ENCODE assay signal across 21 cellular contexts in genomic region chr11:33045551-33046255, GRCh38. TPM values are rescaled to one million over a fixed set of nuclear protein-coding genes. Genes with fewer than 3 reads are reported as not detected.
DNase-seq lines count a peak whose midpoint lies in the region; ATAC-seq and TF ChIP-seq lines count a peak whose summit lies in the region.
"Had no signal": no experiment of that assay in that cellular context is flagged by ENCODE, and none has a peak within 500 bp of the region (broad histone marks: within the 10 kb centered on the region; RNA-seq: fewer than 3 reads in every experiment).

No MANE protein-coding gene starts in this region.

- no peaks in the 10 kb centered on the region for H3K36me3 ChIP-seq in HCT116 (ENCODE audit: control insufficient read depth in 1 of 2, insufficient read depth in 2 of 2, low read length in 2 of 2)
- H3K36me3 ChIP-seq: thoracic aorta had no signal

- H3K27ac Mint-ChIP-seq in endothelial cell (ENCODE audit: unreplicated experiment) = no peak overlapping the region
- H3K27ac Mint-ChIP-seq in activated T-helper 17 cell treated with anti-CD3 and anti-CD28 coated beads, Interleukin-2, amount 50 U/mL, for 72 hours = no peak overlapping the region
- H3K27ac Mint-ChIP-seq: naive thymus-derived CD8-positive, alpha-beta T cell had no signal

- peaks cover under 1% of the 10 kb centered on the region for H3K27me3 Mint-ChIP-seq in endothelial cell (ENCODE audit: unreplicated experiment)
- H3K27me3 Mint-ChIP-seq in activated T-helper 17 cell treated with anti-CD3 and anti-CD28 coated beads, Interleukin-2, amount 50 U/mL, for 72 hours = no peaks in the 10 kb centered on the region
- H3K27me3 Mint-ChIP-seq: naive thymus-derived CD8-positive, alpha-beta T cell had no signal

- H3K9ac ChIP-seq in HCT116 (ENCODE audit: low read length) = no peak overlapping the region

- no peak overlapping the region for H3K27ac ChIP-seq in HCT116 (ENCODE audit: low read depth, low read length)
- H3K27ac ChIP-seq: esophagus muscularis mucosa, hepatocyte, left ventricle myocardium inferior, psoas muscle, thoracic aorta had no signal

- H3K4me3 Mint-ChIP-seq in endothelial cell (ENCODE audit: unreplicated experiment) = peak overlapping the region; percentile 62
- no peak overlapping the region for H3K4me3 Mint-ChIP-seq in activated T-helper 17 cell treated with anti-CD3 and anti-CD28 coated beads, Interleukin-2, amount 50 U/mL, for 72 hours
- H3K4me3 Mint-ChIP-seq: activated T-cell treated with anti-CD3 and anti-CD28 coated beads, Interleukin-2, amount 50 U/mL, for 4 hours; naive thymus-derived CD8-positive, alpha-beta T cell had no signal

- H3K79me2 ChIP-seq in HCT116 (ENCODE audit: insufficient read depth, low read length) = no peaks in the 10 kb centered on the region

- H3K4me3 ChIP-seq in HCT116 (replicated peaks in 1 of 2; ENCODE audit: low read depth in 1 of 2, low read length in 2 of 2) = 0 out of 4 replicates have a peak overlapping the region, but pooled peaks of 1 of the 2 experiments have one; percentile 8
- H3K4me3 ChIP-seq: esophagus muscularis mucosa, hepatocyte, left ventricle myocardium inferior, psoas muscle, thoracic aorta had no signal

- intact Hi-C loops in HCT116 (cut with micrococcal nuclease) = no loop called here
- intact Hi-C loops in sciatic nerve (cut with DNase I) = no loop called here

- H3K4me1 ChIP-seq in HCT116 (ENCODE audit: control insufficient read depth in 1 of 2, insufficient read depth in 2 of 2, low read length in 2 of 2) = peaks cover 16 to 24% of the 10 kb centered on the region in 2 experiments

- peaks cover 28% of the 10 kb centered on the region for H3K36me3 Mint-ChIP-seq in endothelial cell (ENCODE audit: low read depth, unreplicated experiment)
- H3K36me3 Mint-ChIP-seq in activated T-helper 17 cell treated with anti-CD3 and anti-CD28 coated beads, Interleukin-2, amount 50 U/mL, for 72 hours (ENCODE audit: low read depth) = peaks cover 62% of the 10 kb centered on the region

- no peak for TF ChIP-seq POLR2A in HCT116 (IDR thresholded peaks at IDR 0.05; ENCODE audit: borderline replicate concordance, extremely low read depth, insufficient read depth, insufficient read length)

- BruUV-seq in HCT116 (replicated peaks; lab: Mats Ljungman, UMichigan) = no TSS peak

- CTCF ChIA-PET in HCT116 (lab: Charles Lee) = no interaction called here

- H3K9me3 ChIP-seq in HCT116 (ENCODE audit: control insufficient read depth in 1 of 2, insufficient read depth in 1 of 2, low read depth in 1 of 2, low read length in 2 of 2) = no peaks in the 10 kb centered on the region
- H3K9me3 ChIP-seq: esophagus muscularis mucosa, left ventricle myocardium inferior, psoas muscle, thoracic aorta had no signal

- TF ChIP-seq CTCF in HCT116 (IDR thresholded peaks at IDR 0.05 in 2 of 3, conservative IDR thresholded peaks at IDR 0.05 in 1 of 3; ENCODE audit: borderline replicate concordance in 1 of 3, insufficient read depth in 1 of 3, low read depth in 2 of 3, low read length in 2 of 3) (no peak), endothelial cell (IDR thresholded peaks at IDR 0.05; ENCODE audit: unreplicated experiment) (no peak)

- no peaks in the 10 kb centered on the region for H3K9me2 ChIP-seq in HCT116 (ENCODE audit: insufficient read depth)

- H3K4me2 ChIP-seq in HCT116 (ENCODE audit: low read length) = peak overlapping the region; percentile 48
- H3K4me2 ChIP-seq: hepatocyte had no signal

- RAD21 ChIA-PET in HCT116 (lab: Charles Lee; ENCODE audit: low non-redundant PET in 1 of 2, low total read pairs in 2 of 2, uncharacterized antibody in 2 of 2, unreplicated experiment in 2 of 2) = no interaction called here

- ATAC-seq in HCT116 = peak; percentile 83
- ATAC-seq in sciatic nerve = peak; percentile 50
- ATAC-seq in HG03039 (IDR thresholded peaks at IDR 0.05; ENCODE audit: unreplicated experiment) = no peak
- no peak for ATAC-seq in activated T-helper 17 cell treated with anti-CD3 and anti-CD28 coated beads, Interleukin-2, amount 50 U/mL, for 72 hours (replicated peaks)
- ATAC-seq: activated T-cell treated with anti-CD3 and anti-CD28 coated beads, Interleukin-2, amount 50 U/mL, for 4 hours; naive thymus-derived CD8-positive, alpha-beta T cell; psoas muscle had no signal

- DNase-seq in HCT116 (ENCODE audit: low read depth, low spot score) (no peak), NCI-H226 (peak; percentile 50), endothelial cell (ENCODE audit: low spot score) (no peak), sciatic nerve (ENCODE audit: low spot score) (no peak), T-helper 2 cell (no peak)
- DNase-seq: activated T-cell treated with anti-CD3 and anti-CD28 coated beads, Interleukin-2, amount 50 U/mL, for 4 hours; amygdala; GDM1; left ventricle myocardium inferior; naive thymus-derived CD8-positive, alpha-beta T cell; NCI-H146; NCI-H82; psoas muscle; SHP77 treated with DMSO at 0.1 percent for 48 hours; stimulated activated CD8-positive, alpha-beta memory T cell treated with anti-CD3 and anti-CD28 coated beads, Interleukin-4, amount 100 ng/mL, for 48 hours; T-helper 9 cell had no signal

- peaks cover 17% of the 10 kb centered on the region for H3K4me1 Mint-ChIP-seq in endothelial cell (ENCODE audit: unreplicated experiment)
- peaks cover 11% of the 10 kb centered on the region for H3K4me1 Mint-ChIP-seq in activated T-helper 17 cell treated with anti-CD3 and anti-CD28 coated beads, Interleukin-2, amount 50 U/mL, for 72 hours

- TF ChIP-seq RAD21 in HCT116 (IDR thresholded peaks at IDR 0.05; ENCODE audit: low read depth) = no peak

- no peak overlapping the region for H2AFZ ChIP-seq in HCT116 (ENCODE audit: low read depth, low read length, poor library complexity, severe bottlenecking)
- H2AFZ ChIP-seq: hepatocyte had no signal

- H4K20me1 ChIP-seq in HCT116 (ENCODE audit: insufficient read depth) = no peaks in the 10 kb centered on the region

- POLR2A ChIA-PET in HCT116 (lab: Charles Lee) = no interaction called here

- no peaks in the 10 kb centered on the region for H3K9me3 Mint-ChIP-seq in endothelial cell (ENCODE audit: unreplicated experiment)
- H3K9me3 Mint-ChIP-seq in activated T-helper 17 cell treated with anti-CD3 and anti-CD28 coated beads, Interleukin-2, amount 50 U/mL, for 72 hours = no peaks in the 10 kb centered on the region
- H3K9me3 Mint-ChIP-seq: activated T-cell treated with anti-CD3 and anti-CD28 coated beads, Interleukin-2, amount 50 U/mL, for 4 hours; naive thymus-derived CD8-positive, alpha-beta T cell had no signal

- H3K27me3 ChIP-seq in HCT116 (ENCODE audit: insufficient read depth, low read length) = no peaks in the 10 kb centered on the region
- H3K27me3 ChIP-seq: esophagus muscularis mucosa, hepatocyte had no signal

TF ChIP-seq in HCT116, 20 proteins besides CTCF, POLR2A, EP300 and RAD21:
- TF ChIP-seq FOSL1 (IDR thresholded peaks at IDR 0.05; ENCODE audit: low read depth) (no peak), CEBPB (IDR thresholded peaks at IDR 0.05; ENCODE audit: low read depth) (no peak), ELF1 (IDR thresholded peaks at IDR 0.05; ENCODE audit: borderline replicate concordance, low read depth) (no peak), EGR1 (IDR thresholded peaks at IDR 0.05; ENCODE audit: low read depth) (no peak)
TF ChIP-seq in HCT116: peak in this region for 0.

RNA-seq across cellular contexts. Expression of gene TCP11L1, which starts 6.3 kb away (rescaled TPM):
- total RNA-seq in HCT116 (2021; ENCODE audit: unreplicated experiment) = 12.0 TPM
- 4.6 and 5.7 TPM in 2 replicates for polyA plus RNA-seq in HCT116 (2012)
- total RNA-seq in endothelial cell (ENCODE audit: unreplicated experiment) = 26.2 TPM
- 36.5 TPM for total RNA-seq in sciatic nerve
- 10 to 100 TPM; 13.3 to 14.6 TPM for total RNA-seq in activated T-helper 17 cell treated with anti-CD3 and anti-CD28 coated beads, Interleukin-2, amount 50 U/mL, for 72 hours

RNA-seq across cellular contexts. Expression of gene DEPDC7, which starts 30.0 kb away (rescaled TPM):
- total RNA-seq in HCT116 (2021; ENCODE audit: unreplicated experiment) (7.3 TPM), endothelial cell (ENCODE audit: unreplicated experiment) (0.74 TPM), sciatic nerve (12.3 TPM)
- polyA plus RNA-seq in HCT116 (2012) = 2.2 and 3.5 TPM in 2 replicates
- total RNA-seq in activated T-helper 17 cell treated with anti-CD3 and anti-CD28 coated beads, Interleukin-2, amount 50 U/mL, for 72 hours = 1 to 10 TPM in 1 of 2 donors, under 1 TPM in 1; 0.41 to 2.0 TPM

Comparison
In these comparisons a context has a peak if more than half of its experiments do, and no peak if none do; other contexts are left out.
1. ATAC-seq: peak in HCT116 (single experiment) and sciatic nerve (single experiment); none in HG03039 (single experiment) and activated T-helper 17 cell treated with anti-CD3 and anti-CD28 coated beads, Interleukin-2, amount 50 U/mL, for 72 hours (single experiment).